31 cellular contexts compared by ENCODE assay signal in the genomic region with DNA sequence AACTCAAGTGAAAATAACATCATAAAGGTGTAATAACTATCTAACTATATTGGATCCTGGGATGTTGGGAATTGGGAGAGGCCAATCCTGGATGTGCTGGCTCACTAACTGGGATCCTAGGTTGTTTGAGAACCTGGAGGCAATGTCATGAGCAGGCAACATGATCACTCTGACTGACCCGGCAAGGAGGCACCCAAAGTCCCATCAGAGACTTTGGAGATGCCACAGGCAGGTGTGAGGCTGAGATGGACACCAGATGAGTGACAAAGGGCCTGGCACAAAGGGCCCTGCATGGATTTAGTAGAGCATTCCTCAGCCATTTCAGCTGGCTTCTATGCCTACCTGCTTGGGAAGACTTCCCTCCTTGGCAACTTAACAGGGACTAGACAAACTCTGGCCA.
"Had no signal": no experiment of that assay in that cellular context is flagged by ENCODE, and none has a peak within 500 bp of the region (broad histone marks: within the 10 kb centered on the region; RNA-seq: fewer than 3 reads in every experiment).

No MANE protein-coding gene starts in this region.

- DNase-seq: activated effector memory CD4-positive, alpha-beta T cell treated with anti-CD3 and anti-CD28 coated beads, Interleukin-2, amount 50 U/mL, for 16 hours; activated effector memory CD4-positive, alpha-beta T cell treated with Interleukin-2 at 50 U/mL for 16 hours; activated gamma-delta T cell; activated gamma-delta T cell treated with Interleukin-2 at 50 U/mL for 16 hours; activated naive CD4-positive, alpha-beta T cell; activated naive CD4-positive, alpha-beta T cell treated with anti-CD3 and anti-CD28 coated beads for 36 hours; activated naive CD4-positive, alpha-beta T cell treated with anti-CD3 and anti-CD28 coated beads, Interleukin-2, amount 10 ng/mL, durations not matched to agents 7 days and 5 days; activated naive CD4-positive, alpha-beta T cell treated with anti-CD3 and anti-CD28 coated beads, Interleukin-2, amount 50 U/mL, for 16 hours; activated naive CD4-positive, alpha-beta T cell treated with Interleukin-2 at 50 U/mL for 16 hours; activated naive CD8-positive, alpha-beta T cell treated with anti-CD3 and anti-CD28 coated beads for 36 hours; activated naive CD8-positive, alpha-beta T cell treated with anti-CD3 and anti-CD28 coated beads, Interleukin-2, amount 10 ng/mL, durations not matched to agents 7 days and 5 days; activated naive CD8-positive, alpha-beta T cell treated with anti-CD3 and anti-CD28 coated beads, Interleukin-2, amount 50 U/mL, for 24 hours; activated T-cell treated with anti-CD3 and anti-CD28 coated beads, Interleukin-2, amount 50 U/mL, for 1 hour; activated T-cell treated with anti-CD3 and anti-CD28 coated beads, Interleukin-2, amount 50 U/mL, for 24 hours; activated T-cell treated with anti-CD3 and anti-CD28 coated beads, Interleukin-2, amount 50 U/mL, for 4 hours; activated T-cell treated with anti-CD3 and anti-CD28 coated beads, Interleukin-2, amount 50 U/mL, for 48 hours; activated T-cell treated with anti-CD3 and anti-CD28 coated beads, Interleukin-2, amount 50 U/mL, for 72 hours; adrenal gland; amniotic stem cell; amygdala; anterior cingulate cortex; aorta; body of pancreas; brain microvascular endothelial cell; caudate nucleus; central memory CD4-positive, alpha-beta T cell; cerebellar nuclear complex had no signal

- FAIRE-seq: astrocyte had no signal

- H3K27me3 ChIP-seq: adrenal gland, ascending aorta, body of pancreas, brain microvascular endothelial cell, breast epithelium, cardiac muscle cell had no signal

- H3K36me3 ChIP-seq: adrenal gland, ascending aorta, brain microvascular endothelial cell, breast epithelium, cardiac muscle cell had no signal

- ATAC-seq: activated naive CD8-positive, alpha-beta T cell treated with anti-CD3 and anti-CD28 coated beads, Interleukin-2, amount 50 U/mL, for 24 hours; body of pancreas had no signal

- H3K4me3 ChIP-seq: adrenal gland, ascending aorta, body of pancreas, breast epithelium, cardiac muscle cell had no signal

- H3K9me3 ChIP-seq: adrenal gland, ascending aorta, body of pancreas, breast epithelium had no signal

- H3K27ac ChIP-seq: adrenal gland, ascending aorta, body of pancreas, brain microvascular endothelial cell, breast epithelium, cardiac muscle cell had no signal

- H3K4me1 ChIP-seq: adrenal gland, ascending aorta, body of pancreas, breast epithelium had no signal
